6 cellular contexts compared by ENCODE assay signal in the genomic region with DNA sequence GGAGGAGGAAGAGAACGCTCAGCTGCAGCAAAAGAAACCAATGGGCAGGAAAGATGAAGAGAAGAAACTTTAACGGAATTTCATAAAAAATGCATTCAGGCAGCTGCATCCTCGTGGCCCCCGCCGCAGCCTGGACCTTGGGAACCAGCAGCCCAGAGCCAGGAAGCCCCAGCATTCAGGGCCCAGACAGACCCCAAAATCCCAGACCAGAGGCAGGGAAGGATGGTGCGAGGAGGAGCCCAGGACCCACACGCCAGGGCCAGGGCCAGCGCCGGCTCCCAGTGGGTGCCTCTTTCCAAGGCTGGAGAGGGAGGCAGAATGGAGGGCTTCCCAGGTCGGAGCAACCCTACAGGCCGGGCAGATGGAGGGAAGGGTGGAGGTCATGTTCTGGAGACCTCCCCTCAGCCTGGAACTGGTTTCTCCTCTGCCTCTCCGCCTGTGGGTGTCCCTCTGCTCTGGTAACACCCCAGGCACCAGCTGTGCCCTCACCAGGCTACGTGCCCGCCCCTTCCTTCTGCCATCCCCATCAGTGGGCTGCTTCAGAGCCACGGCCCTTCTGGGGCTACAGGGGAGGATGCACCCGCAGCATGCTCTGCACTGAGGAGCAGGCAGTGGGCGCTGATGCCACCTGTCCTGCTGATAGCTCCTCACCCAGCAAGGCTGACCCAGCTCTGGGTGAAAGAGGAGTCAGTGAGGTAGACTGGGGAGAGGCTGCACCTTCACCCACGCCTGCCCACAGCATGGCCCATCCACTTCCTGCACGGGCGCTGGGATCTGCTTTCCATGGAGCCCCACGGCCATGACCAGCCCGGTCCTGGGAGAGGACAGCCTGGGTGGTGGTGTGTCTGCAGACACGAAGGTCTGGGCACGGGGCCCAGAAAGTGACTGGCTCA. TPM values are rescaled to one million over a fixed set of nuclear protein-coding genes. Genes with fewer than 3 reads are reported as not detected.
DNase-seq lines count a peak whose midpoint lies in the region; ATAC-seq and FAIRE-seq lines count a peak whose summit lies in the region.

No MANE protein-coding gene starts in this region.

- FAIRE-seq in GM19239 (lab: Jason Lieb, UNC), result peak; percentile 55

- no peak for ATAC-seq in left lobe of liver
- no peak for ATAC-seq in HG03521 (IDR thresholded peaks at IDR 0.05; ENCODE audit: unreplicated experiment)

- DNase-seq in GM19239 (ENCODE audit: insufficient read length, low spot score), result peak; percentile 63
- DNase-seq in activated T-cell treated with anti-CD3 and anti-CD28 coated beads, Interleukin-2, amount 50 U/mL, for 1 hour, result peak; percentile 34
- peak; percentile 51 for DNase-seq in left lobe of liver (ENCODE audit: low spot score)
- DNase-seq in NCI-H128 (lab: John Stamatoyannopoulos, UW; ENCODE audit: unreplicated experiment), result no peak
- DNase-seq in NK-92 treated with Interleukin-12 subunit alpha and Interleukin-12 subunit beta, amount 100 ng/mL, for 24 hours (lab: John Stamatoyannopoulos, UW), result no peak

RNA-seq across cellular contexts. Expression of a gene that starts 1.2 kb away (rescaled TPM):
- 7.7 TPM for total RNA-seq in left lobe of liver

RNA-seq across cellular contexts. Expression of a gene that starts 10.5 kb away (rescaled TPM):
- total RNA-seq in left lobe of liver, result 36.1 TPM

RNA-seq across cellular contexts. Expression of a gene that starts 10.8 kb away (rescaled TPM):
- 17.9 TPM for total RNA-seq in left lobe of liver

RNA-seq across cellular contexts. Expression of a gene that starts 17.0 kb away (rescaled TPM):
- 3.6 TPM for total RNA-seq in left lobe of liver

Comparison
In these comparisons a context has a peak if more than half of its experiments do, and no peak if none do; other contexts are left out.
1. DNase-seq: peak in GM19239 (single experiment), activated T-cell treated with anti-CD3 and anti-CD28 coated beads, Interleukin-2, amount 50 U/mL, for 1 hour (single experiment) and left lobe of liver (single experiment); none in NCI-H128 (single experiment) and NK-92 treated with Interleukin-12 subunit alpha and Interleukin-12 subunit beta, amount 100 ng/mL, for 24 hours (single experiment).